11 cellular contexts compared by ENCODE assay signal in the genomic region with DNA sequence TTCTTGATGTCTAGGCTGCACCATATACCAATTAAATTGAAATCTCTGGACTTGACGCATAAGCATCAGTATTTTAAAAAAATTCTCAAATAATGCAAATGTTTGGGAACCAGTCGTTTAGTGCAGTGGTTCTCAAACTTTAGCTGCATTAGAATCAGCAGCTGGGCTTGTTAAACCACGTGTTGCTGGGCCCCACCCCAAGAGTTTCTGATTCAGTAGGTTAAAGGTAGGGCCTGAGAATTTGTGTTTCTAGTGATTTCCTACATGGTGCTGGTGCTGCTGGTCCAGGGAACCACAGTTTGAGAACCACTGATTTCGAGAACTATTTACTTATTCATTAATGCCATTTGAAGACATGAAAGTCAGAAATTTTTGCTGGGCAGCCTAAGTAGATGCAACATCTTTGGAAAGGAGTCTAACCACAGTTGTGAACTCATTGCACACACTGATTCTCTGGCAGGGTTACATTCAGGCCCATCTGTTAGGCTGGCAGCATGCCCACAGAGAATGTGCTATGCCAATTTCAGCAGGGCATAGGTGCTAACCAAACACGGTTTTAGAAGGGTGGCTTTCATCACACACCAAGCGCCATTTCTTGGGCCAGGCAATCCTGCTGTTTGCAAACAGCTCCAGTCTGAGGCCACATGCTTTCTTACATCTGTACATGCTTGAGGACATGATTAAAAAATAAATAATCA. TPM values are rescaled to one million over a fixed set of nuclear protein-coding genes. Genes with fewer than 3 reads are reported as not detected.
DNase-seq lines count a peak whose midpoint lies in the region; ATAC-seq and TF ChIP-seq lines count a peak whose summit lies in the region.
"Had no signal": no experiment of that assay in that cellular context is flagged by ENCODE, and none has a peak within 500 bp of the region (broad histone marks: within the 10 kb centered on the region; RNA-seq: fewer than 3 reads in every experiment).

No MANE protein-coding gene starts in this region.

- WGBS in heart left ventricle, 4 donors: 64 to 67% (median 65%) methylated on average over 6 of the region's 6 CpGs
- 45 to 64% (median 48%) methylated on average over 6 of the region's 6 CpGs for WGBS in stomach, 5 donors

- H3K36me3 ChIP-seq in heart left ventricle (no peaks in the 10 kb centered on the region), stomach (no peaks in the 10 kb centered on the region), Peyer's patch (no peaks in the 10 kb centered on the region)

- peak; percentile 79 to 91 (median 88) for ATAC-seq in heart left ventricle
- ATAC-seq in HG02840 (IDR thresholded peaks at IDR 0.05; ENCODE audit: low FRiP score, unreplicated experiment): no peak
- ATAC-seq: WTC11 had no signal

- H3K4me1 ChIP-seq in heart left ventricle (peaks cover 0 to 11% (median 0%) of the 10 kb centered on the region in 12 donors), stomach (peaks cover 0 to 5% (median 0%) of the 10 kb centered on the region in 4 donors), Peyer's patch (no peaks in the 10 kb centered on the region)

- H3K4me3 ChIP-seq in heart left ventricle (no peak overlapping the region), stomach (no peak overlapping the region), Peyer's patch (no peak overlapping the region)

- no peaks in the 10 kb centered on the region for H3K9me3 ChIP-seq in heart left ventricle
- no peaks in the 10 kb centered on the region for H3K9me3 ChIP-seq in stomach
- H3K9me3 ChIP-seq in Peyer's patch: no peaks in the 10 kb centered on the region

- peaks cover 0 to 15% (median 0%) of the 10 kb centered on the region in 9 donors for H3K27me3 ChIP-seq in heart left ventricle
- H3K27me3 ChIP-seq in stomach: peaks cover 0 to 3% (median 0%) of the 10 kb centered on the region in 3 donors
- no peaks in the 10 kb centered on the region for H3K27me3 ChIP-seq in Peyer's patch

- DNase-seq in NCI-H146 (lab: John Stamatoyannopoulos, UW): peak; percentile 32
- no peak for DNase-seq in NCI-H146 treated with DMSO at 0.1 percent for 48 hours (lab: John Stamatoyannopoulos, UW; ENCODE audit: unreplicated experiment)
- DNase-seq in NCI-H524 treated with DMSO at 0.1 percent for 48 hours (lab: John Stamatoyannopoulos, UW): peak; percentile 69
- DNase-seq in heart left ventricle: peak; percentile 23 to 79 (median 69)
- DNase-seq in stomach: peak; percentile 83
- no peak for DNase-seq in retina
- DNase-seq in Peyer's patch: no peak
- DNase-seq: 8988T, trophoblast cell had no signal

- no peak for TF ChIP-seq CTCF in heart left ventricle (IDR thresholded peaks at IDR 0.05)
- no peak for TF ChIP-seq CTCF in stomach (IDR thresholded peaks at IDR 0.05)
- no peak for TF ChIP-seq CTCF in Peyer's patch (IDR thresholded peaks at IDR 0.05)

- intact Hi-C loops in heart left ventricle (cut with DNase I) (loop anchor here in 2 of 10 donors (5.0 to 10.0 kb wide), 2 partner anchors 74 to 77 kb away; no protein-coding TSS in a partner anchor), stomach (cut with DNase I; ENCODE audit: low total_unique reads) (no loop called here)

- TF ChIP-seq POLR2A in heart left ventricle (IDR thresholded peaks at IDR 0.05): no peak
- TF ChIP-seq POLR2A in stomach (IDR thresholded peaks at IDR 0.05): no peak
- TF ChIP-seq POLR2A in Peyer's patch (IDR thresholded peaks at IDR 0.05): no peak

- H3K27ac ChIP-seq in heart left ventricle (peak overlapping the region in 1 of 12 donors; percentile 3), stomach (no peak overlapping the region), Peyer's patch (no peak overlapping the region)

- TF ChIP-seq EP300 in stomach (IDR thresholded peaks at IDR 0.05): no peak

RNA-seq across cellular contexts. Expression of gene ATP5MC3, which starts 26.4 kb away (rescaled TPM):
- total RNA-seq in heart left ventricle (1,000 to 10,000 TPM in 4 of 9 donors, 100 to 1,000 TPM in 5; 474 to 1,123 (median 986) TPM), stomach (100 to 1,000 TPM in 2 of 5 donors, 10 to 100 TPM in 3; 39.4 to 165 (median 99.2) TPM), Peyer's patch (100 to 1,000 TPM; 117 to 350 (median 187) TPM)
- polyA plus RNA-seq in heart left ventricle (1,000 to 10,000 TPM; 1,066 to 1,093 TPM), stomach (100 to 1,000 TPM; 309 to 383 (median 377) TPM)

RNA-seq across cellular contexts. Expression of gene ATF2, which starts 39.9 kb away (rescaled TPM):
- total RNA-seq in heart left ventricle (10 to 100 TPM; 17.1 to 41.5 (median 28.5) TPM), stomach (10 to 100 TPM in 4 of 5 donors, 1 to 10 TPM in 1; 6.7 to 74.1 (median 44.9) TPM), Peyer's patch (10 to 100 TPM; 46.8 to 54.5 (median 51.0) TPM)
- polyA plus RNA-seq in heart left ventricle (10 to 100 TPM; 11.2 to 14.4 TPM), stomach (10 to 100 TPM; 12.4 to 16.3 (median 12.9) TPM)

Comparison
In these comparisons a context has a peak if more than half of its experiments do, and no peak if none do; other contexts are left out.
1. DNase-seq: peak in NCI-H146 (single experiment), NCI-H524 treated with DMSO at 0.1 percent for 48 hours (single experiment), heart left ventricle (5 of 5) and stomach (single experiment); none in NCI-H146 treated with DMSO at 0.1 percent for 48 hours (single experiment), retina (single experiment) and Peyer's patch (0 of 3).